ENCODE assay signal across 34 cellular contexts in the genomic region with DNA sequence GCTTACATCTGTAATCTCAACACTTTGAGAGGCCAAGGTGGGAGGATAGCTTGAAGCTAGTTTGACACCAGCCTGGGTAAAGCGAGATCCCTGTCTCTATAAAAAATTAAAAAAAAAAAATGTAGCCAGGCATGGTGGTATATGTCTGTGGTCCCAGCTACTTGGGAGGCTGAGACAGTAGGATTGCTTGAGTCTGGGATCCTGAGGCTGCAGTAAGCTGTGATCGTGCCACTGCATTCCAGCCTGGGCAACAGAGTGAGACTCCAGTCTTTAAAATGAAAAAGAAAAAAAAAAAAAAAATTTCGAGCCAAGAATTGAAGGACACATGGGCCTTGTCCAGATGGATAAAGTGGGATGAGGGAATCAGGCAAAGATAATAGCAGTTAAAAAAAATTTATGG.
"Had no signal": no experiment of that assay in that cellular context is flagged by ENCODE, and none has a peak within 500 bp of the region (broad histone marks: within the 10 kb centered on the region; RNA-seq: fewer than 3 reads in every experiment).

No MANE protein-coding gene starts in this region.

- H3K9me3 ChIP-seq: ascending aorta had no signal

- H3K36me3 Mint-ChIP-seq: activated naive CD4-positive, alpha-beta T cell treated with anti-CD3 and anti-CD28 coated beads, Interleukin-2, amount 10 ng/mL, durations not matched to agents 7 days and 5 days had no signal

- H3K27ac ChIP-seq: ascending aorta, VCaP had no signal

- FAIRE-seq: bronchial epithelial cell, TTC549 had no signal

- H3K27me3 Mint-ChIP-seq: activated CD4-positive, alpha-beta memory T cell treated with anti-CD3 and anti-CD28 coated beads, Interleukin-2, amount 10 ng/mL, durations not matched to agents 7 days and 5 days; activated CD4-positive, alpha-beta T cell treated with anti-CD3 and anti-CD28 coated beads for 36 hours; activated CD4-positive, alpha-beta T cell treated with anti-CD3 and anti-CD28 coated beads, Interleukin-2, amount 10 ng/mL, durations not matched to agents 7 days and 5 days; activated CD8-positive, alpha-beta memory T cell treated with anti-CD3 and anti-CD28 coated beads, Interleukin-2, amount 10 ng/mL, durations not matched to agents 7 days and 5 days; activated naive CD4-positive, alpha-beta T cell treated with anti-CD3 and anti-CD28 coated beads, Interleukin-2, amount 10 ng/mL, durations not matched to agents 7 days and 5 days; activated naive CD4-positive, alpha-beta T cell treated with anti-CD3 and anti-CD28 coated beads, Interleukin-2, amount 50 U/mL, for 24 hours; activated naive CD8-positive, alpha-beta T cell; activated naive CD8-positive, alpha-beta T cell treated with anti-CD3 and anti-CD28 coated beads, Interleukin-2, amount 50 U/mL, for 24 hours; activated T-cell treated with anti-CD3 and anti-CD28 coated beads, Interleukin-2, amount 50 U/mL, for 24 hours had no signal

- H3K27ac Mint-ChIP-seq: activated CD4-positive, alpha-beta memory T cell treated with anti-CD3 and anti-CD28 coated beads, Interleukin-2, amount 10 ng/mL, durations not matched to agents 7 days and 5 days; activated CD4-positive, alpha-beta T cell treated with anti-CD3 and anti-CD28 coated beads for 36 hours; activated CD4-positive, alpha-beta T cell treated with anti-CD3 and anti-CD28 coated beads, Interleukin-2, amount 10 ng/mL, durations not matched to agents 7 days and 5 days; activated CD8-positive, alpha-beta memory T cell treated with anti-CD3 and anti-CD28 coated beads, Interleukin-2, amount 10 ng/mL, durations not matched to agents 7 days and 5 days; activated CD8-positive, alpha-beta T cell treated with anti-CD3 and anti-CD28 coated beads, Interleukin-2, amount 10 ng/mL, durations not matched to agents 7 days and 5 days; activated naive CD4-positive, alpha-beta T cell treated with anti-CD3 and anti-CD28 coated beads, Interleukin-2, amount 10 ng/mL, durations not matched to agents 7 days and 5 days; activated naive CD4-positive, alpha-beta T cell treated with anti-CD3 and anti-CD28 coated beads, Interleukin-2, amount 50 U/mL, for 24 hours; activated naive CD8-positive, alpha-beta T cell; activated naive CD8-positive, alpha-beta T cell treated with anti-CD3 and anti-CD28 coated beads, Interleukin-2, amount 10 ng/mL, durations not matched to agents 7 days and 5 days; activated naive CD8-positive, alpha-beta T cell treated with anti-CD3 and anti-CD28 coated beads, Interleukin-2, amount 50 U/mL, for 24 hours; activated T-cell treated with anti-CD3 and anti-CD28 coated beads, Interleukin-2, amount 50 U/mL, for 24 hours; activated T-helper 2 cell treated with anti-CD3 and anti-CD28 coated beads, Interferon-gamma antibody, Interleukin-2, Interleukin-4, amounts not matched to agents 10 μg/mL and 5 μg/mL and 100 μg/mL, durations not matched to agents 14 hours and 24 hours and 36 hours; T-helper 2 cell treated with Interferon-gamma antibody and Interleukin-4, amounts not matched to agents 5 μg/mL and 100 μg/mL, for 36 hours had no signal

- ATAC-seq: activated CD4-positive, alpha-beta T cell treated with anti-CD3 and anti-CD28 coated beads for 36 hours; activated CD4-positive, CD25-positive, alpha-beta regulatory T cell treated with anti-CD3 and anti-CD28 coated beads, Interleukin-2, amount 50 U/mL, for 24 hours; activated CD8-positive, alpha-beta memory T cell treated with anti-CD3 and anti-CD28 coated beads, Interleukin-2, amount 10 ng/mL, durations not matched to agents 7 days and 5 days; activated CD8-positive, alpha-beta T cell treated with anti-CD3 and anti-CD28 coated beads, Interleukin-2, amount 10 ng/mL, durations not matched to agents 7 days and 5 days; activated naive CD8-positive, alpha-beta T cell treated with anti-CD3 and anti-CD28 coated beads, Interleukin-2, amount 50 U/mL, for 24 hours had no signal

- H3K27me3 ChIP-seq: ascending aorta, cardiac muscle cell had no signal

- H3K4me3 Mint-ChIP-seq: activated CD4-positive, alpha-beta memory T cell treated with anti-CD3 and anti-CD28 coated beads, Interleukin-2, amount 10 ng/mL, durations not matched to agents 7 days and 5 days; activated CD4-positive, alpha-beta T cell treated with anti-CD3 and anti-CD28 coated beads for 36 hours; activated CD4-positive, alpha-beta T cell treated with anti-CD3 and anti-CD28 coated beads, Interleukin-2, amount 10 ng/mL, durations not matched to agents 7 days and 5 days; activated CD8-positive, alpha-beta memory T cell treated with anti-CD3 and anti-CD28 coated beads, Interleukin-2, amount 10 ng/mL, durations not matched to agents 7 days and 5 days; activated CD8-positive, alpha-beta T cell treated with anti-CD3 and anti-CD28 coated beads, Interleukin-2, amount 10 ng/mL, durations not matched to agents 7 days and 5 days; activated naive CD4-positive, alpha-beta T cell treated with anti-CD3 and anti-CD28 coated beads, Interleukin-2, amount 10 ng/mL, durations not matched to agents 7 days and 5 days; activated naive CD4-positive, alpha-beta T cell treated with anti-CD3 and anti-CD28 coated beads, Interleukin-2, amount 50 U/mL, for 24 hours; activated naive CD8-positive, alpha-beta T cell; activated naive CD8-positive, alpha-beta T cell treated with anti-CD3 and anti-CD28 coated beads, Interleukin-2, amount 10 ng/mL, durations not matched to agents 7 days and 5 days; activated naive CD8-positive, alpha-beta T cell treated with anti-CD3 and anti-CD28 coated beads, Interleukin-2, amount 50 U/mL, for 24 hours; activated T-cell treated with anti-CD3 and anti-CD28 coated beads, Interleukin-2, amount 50 U/mL, for 24 hours; T-helper 2 cell treated with Interferon-gamma antibody and Interleukin-4, amounts not matched to agents 5 μg/mL and 100 μg/mL, for 36 hours had no signal

- H3K4me3 ChIP-seq: ascending aorta, cardiac muscle cell had no signal

- DNase-seq: activated CD4-positive, alpha-beta memory T cell treated with anti-CD3 and anti-CD28 coated beads, Interleukin-2, amount 10 ng/mL, durations not matched to agents 7 days and 5 days; activated CD4-positive, alpha-beta T cell treated with anti-CD3 and anti-CD28 coated beads for 1 hour; activated CD4-positive, alpha-beta T cell treated with anti-CD3 and anti-CD28 coated beads for 36 hours; activated CD4-positive, alpha-beta T cell treated with anti-CD3 and anti-CD28 coated beads for 48 hours; activated CD4-positive, alpha-beta T cell treated with anti-CD3 and anti-CD28 coated beads, Interleukin-2, amount 10 ng/mL, durations not matched to agents 7 days and 5 days; activated CD4-positive, alpha-beta T cell treated with anti-CD3 and anti-CD28 coated beads, Interleukin-2, amount 50 U/mL, for 48 hours; activated CD4-positive, CD25-positive, alpha-beta regulatory T cell; activated CD8-positive, alpha-beta memory T cell treated with anti-CD3 and anti-CD28 coated beads for 24 hours; activated CD8-positive, alpha-beta memory T cell treated with anti-CD3 and anti-CD28 coated beads, Interleukin-2, amount 10 ng/mL, durations not matched to agents 7 days and 5 days; activated CD8-positive, alpha-beta memory T cell treated with anti-CD3 and anti-CD28 coated beads, Interleukin-2, amount 50 U/mL, for 48 hours; activated CD8-positive, alpha-beta T cell treated with anti-CD3 and anti-CD28 coated beads, Interleukin-2, amount 10 ng/mL, durations not matched to agents 7 days and 5 days; activated effector memory CD4-positive, alpha-beta T cell treated with Interleukin-2 at 50 U/mL for 16 hours; activated gamma-delta T cell; activated naive CD4-positive, alpha-beta T cell treated with anti-CD3 and anti-CD28 coated beads, Interleukin-2, amount 10 ng/mL, durations not matched to agents 7 days and 5 days; activated naive CD4-positive, alpha-beta T cell treated with Interleukin-2 at 50 U/mL for 16 hours; activated naive CD8-positive, alpha-beta T cell treated with anti-CD3 and anti-CD28 coated beads, Interleukin-2, amount 10 ng/mL, durations not matched to agents 7 days and 5 days; activated naive CD8-positive, alpha-beta T cell treated with anti-CD3 and anti-CD28 coated beads, Interleukin-2, amount 50 U/mL, for 24 hours; activated T-cell treated with anti-CD3 and anti-CD28 coated beads, Interleukin-2, amount 50 U/mL, for 24 hours; activated T-cell treated with anti-CD3 and anti-CD28 coated beads, Interleukin-2, amount 50 U/mL, for 48 hours; amygdala; anterior cingulate cortex; caudate nucleus; T-helper 2 cell; T-helper 9 cell had no signal

- H3K36me3 ChIP-seq: ascending aorta, cardiac muscle cell had no signal
